In the genomic region with DNA sequence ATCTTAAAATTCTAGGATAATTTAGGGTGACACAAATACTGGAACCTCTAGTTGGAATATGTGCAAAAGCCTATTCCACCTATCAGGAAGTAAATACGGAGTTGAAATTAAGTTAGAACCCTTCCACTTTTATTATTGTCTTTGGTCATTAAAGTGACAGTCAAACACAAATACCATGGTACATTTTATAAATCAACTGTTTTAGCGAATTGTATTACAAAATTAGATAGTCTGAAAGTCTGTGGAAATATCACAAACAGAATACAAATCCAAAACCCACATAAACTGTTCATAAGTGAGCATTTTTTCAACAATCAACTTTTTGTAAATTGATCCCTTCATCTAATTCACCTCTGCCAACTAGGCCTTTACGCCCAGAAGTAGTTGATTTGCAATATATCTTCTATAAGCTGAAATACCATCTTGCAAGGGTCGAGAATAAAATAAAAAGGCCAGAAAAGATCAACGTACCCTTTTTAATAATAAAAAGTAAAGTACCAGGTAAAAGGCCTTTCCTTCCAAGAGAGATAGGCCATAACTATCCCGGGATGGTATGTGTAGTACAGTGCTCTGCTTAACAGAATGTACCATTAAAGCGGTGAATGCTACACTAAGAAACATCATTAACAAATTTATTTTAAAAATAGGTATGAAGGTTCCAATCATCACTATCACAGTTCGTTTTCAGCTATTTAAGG, we compare ENCODE assay signal across 8 cellular contexts. TPM values are rescaled to one million over a fixed set of nuclear protein-coding genes. Genes with fewer than 3 reads are reported as not detected.
A peak's percentile ranks its signal among the peaks of the same experiment; 100 is the strongest.
DNase-seq lines count a peak whose midpoint lies in the region; ATAC-seq, FAIRE-seq and TF ChIP-seq lines count a peak whose summit lies in the region.

No MANE protein-coding gene starts in this region.

- no peaks in the 10 kb centered on the region for H3K27me3 Mint-ChIP-seq in CD4-positive, alpha-beta T cell
- no peaks in the 10 kb centered on the region for H3K27me3 Mint-ChIP-seq in central memory CD8-positive, alpha-beta T cell

- H4K5ac ChIP-seq in IMR-90 (ENCODE audit: low read depth, low read length): no peak overlapping the region

- TF ChIP-seq CTCF in CD4-positive, alpha-beta T cell (IDR thresholded peaks at IDR 0.05): no peak
- TF ChIP-seq CTCF in IMR-90 (conservative IDR thresholded peaks at IDR 0.05; ENCODE audit: low read depth, low read length): no peak

- TF ChIP-seq RAD21 in IMR-90 (IDR thresholded peaks at IDR 0.05; ENCODE audit: low read length): no peak

- peaks cover 15 to 42% of the 10 kb centered on the region in 2 experiments for H3K79me1 ChIP-seq in IMR-90 (ENCODE audit: low read depth in 1 of 2, low read length in 2 of 2)

- peak overlapping the region; percentile 93 for H2AFZ ChIP-seq in IMR-90 (replicated peaks; ENCODE audit: low read length, poor library complexity)

- WGBS in IMR-90 (ENCODE audit: extremely low coverage in 2 of 2, insufficient read length in 1 of 2), 2 experiments: no CpG with 5 or more reads among the region's 8 CpGs
- 0% methylated on average over 1 of the region's 8 CpGs; no CpG with 5 or more reads in 1 of the 2 experiments for WGBS in mesodermal cell (ENCODE audit: insufficient coverage in 2 of 2), 2 experiments

- peak overlapping the region; percentile 95 for H3K27ac Mint-ChIP-seq in CD4-positive, alpha-beta T cell
- H3K27ac Mint-ChIP-seq in central memory CD8-positive, alpha-beta T cell (ENCODE audit: low read depth): peak overlapping the region; percentile 96

- no peak for DNase-seq in CD4-positive, alpha-beta T cell
- peak; percentile 21 for DNase-seq in IMR-90
- DNase-seq in central memory CD8-positive, alpha-beta T cell (ENCODE audit: low spot score in 2 of 2): no peak
- no peak for DNase-seq in urothelium cell line (ENCODE audit: low spot score)
- no peak for DNase-seq in stimulated activated CD4-positive, alpha-beta T cell treated with anti-CD3 and anti-CD28 coated beads, Interleukin-4, amount 100 ng/mL, for 4 hours
- DNase-seq in stimulated activated CD4-positive, alpha-beta T cell treated with anti-CD3 and anti-CD28 coated beads, Interleukin-4, amount 100 ng/mL, for 1 hour: no peak
- DNase-seq in mesenteric fat pad (ENCODE audit: low spot score): no peak

- H2BK20ac ChIP-seq in IMR-90 (ENCODE audit: low read depth, low read length): no peak overlapping the region

- peaks cover 8% of the 10 kb centered on the region for H3K36me3 ChIP-seq in IMR-90 (ENCODE audit: control insufficient read depth, insufficient read depth, low read length)
- H3K36me3 ChIP-seq in mesodermal cell (ENCODE audit: control insufficient read depth, insufficient read depth, low read length): peaks cover 15% of the 10 kb centered on the region

- intact Hi-C loops in CD4-positive, alpha-beta T cell (cut with DNase I, micrococcal nuclease): loop anchor here (2.0 to 5.0 kb wide), 4 partner anchors 43 to 292 kb away; partner anchors contain the start of gene XPO1 (in 2 of the 2)
- intact Hi-C loops in IMR-90 (cut with micrococcal nuclease): loop anchor here (5.0 kb wide), 1 partner anchor 37 kb away; no protein-coding TSS in a partner anchor

- H3K4ac ChIP-seq in IMR-90 (ENCODE audit: low read depth, low read length): peak overlapping the region; percentile 83

- no peak overlapping the region for H2BK15ac ChIP-seq in IMR-90 (ENCODE audit: low read depth, low read length)

- peak overlapping the region; percentile 37 for H3K4me2 ChIP-seq in IMR-90 (ENCODE audit: low read depth, low read length)

- H3K4me3 Mint-ChIP-seq in CD4-positive, alpha-beta T cell: peak overlapping the region; percentile 99
- peak overlapping the region; percentile 93 for H3K4me3 Mint-ChIP-seq in central memory CD8-positive, alpha-beta T cell

- H3K56ac ChIP-seq in IMR-90 (ENCODE audit: extremely low read depth, insufficient read depth, low read length): peak overlapping the region; percentile 51

- H3K4me1 ChIP-seq in IMR-90 (ENCODE audit: control insufficient read depth, insufficient read depth, low read length) (no peaks in the 10 kb centered on the region), mesodermal cell (ENCODE audit: control insufficient read depth, insufficient read depth, low read length, poor library complexity, severe bottlenecking) (peaks cover 11% of the 10 kb centered on the region)

- H3K9ac ChIP-seq in IMR-90 (ENCODE audit: low read depth, low read length): peak overlapping the region; percentile 100

- 0 out of 2 replicates have a peak, but pooled peaks cover 8% of the 10 kb centered on the region for H3K9me1 ChIP-seq in IMR-90 (ENCODE audit: insufficient read depth, low read length)

- TSS peak; percentile 24 for BruUV-seq in IMR-90 (replicated peaks; lab: Mats Ljungman, UMichigan)

- in situ Hi-C loops in IMR-90 (cut with MboI; ENCODE audit: low sequenced_read_pairs): no loop called here

- no peak for ATAC-seq in CD4-positive, alpha-beta T cell (ENCODE audit: poor library complexity)
- no peak for ATAC-seq in IMR-90 (ENCODE audit: low read depth)
- no peak for ATAC-seq in central memory CD8-positive, alpha-beta T cell (replicated peaks; ENCODE audit: extremely low read depth, poor library complexity, severe bottlenecking)

- H3K4me3 ChIP-seq in IMR-90 (ENCODE audit: insufficient read depth, low read depth, low read length) (peak overlapping the region; percentile 77), mesodermal cell (ENCODE audit: extremely low read depth, insufficient read depth, low read length, poor library complexity, severe bottlenecking) (peak overlapping the region; percentile 97)

- peak overlapping the region; percentile 84 for H2BK5ac ChIP-seq in IMR-90 (ENCODE audit: low read depth, low read length, poor library complexity, severe bottlenecking)

- H3K27ac ChIP-seq in CD4-positive, alpha-beta T cell (ENCODE audit: low read depth, low read length): peak overlapping the region; percentile 80
- peak overlapping the region; percentile 96 for H3K27ac ChIP-seq in IMR-90 (ENCODE audit: insufficient read depth, low read length)
- peak overlapping the region; percentile 81 for H3K27ac ChIP-seq in mesodermal cell (ENCODE audit: low read depth, low read length, severe bottlenecking)

- H3K9me3 ChIP-seq in CD4-positive, alpha-beta T cell (ENCODE audit: control insufficient read depth, low read length): no peaks in the 10 kb centered on the region
- H3K9me3 ChIP-seq in IMR-90 (ENCODE audit: control insufficient read depth, insufficient read depth, low read length) (no peaks in the 10 kb centered on the region), mesodermal cell (ENCODE audit: control insufficient read depth, low read length) (no peaks in the 10 kb centered on the region)

- H3K4me1 Mint-ChIP-seq in CD4-positive, alpha-beta T cell (ENCODE audit: low read depth): peaks cover 50% of the 10 kb centered on the region
- H3K4me1 Mint-ChIP-seq in central memory CD8-positive, alpha-beta T cell: peaks cover 13% of the 10 kb centered on the region

- H3K9me3 Mint-ChIP-seq in CD4-positive, alpha-beta T cell: no peaks in the 10 kb centered on the region
- no peaks in the 10 kb centered on the region for H3K9me3 Mint-ChIP-seq in central memory CD8-positive, alpha-beta T cell

- H2AK9ac ChIP-seq in IMR-90 (replicated peaks; ENCODE audit: low read depth, low read length, poor library complexity): peak overlapping the region; percentile 21

- dilution Hi-C loops in IMR-90 (cut with HindIII; ENCODE audit: low sequenced_read_pairs, unreplicated experiment): no loop called here

- CTCF ChIA-PET in CD4-positive, alpha-beta T cell (lab: Charles Lee): interaction anchor here (1.6 kb wide), 1 partner anchor 43 kb away, joined by 6 read pairs; no protein-coding TSS in a partner anchor
- CTCF ChIA-PET in IMR-90 (lab: Yijun Ruan, JAX): interaction anchor here (0.6 kb wide), 1 partner anchor 324 kb away, joined by 3 read pairs; no protein-coding TSS in a partner anchor

- peaks cover 34% of the 10 kb centered on the region for H4K20me1 ChIP-seq in IMR-90 (ENCODE audit: insufficient read depth, low read length)

- POLR2A ChIA-PET in CD4-positive, alpha-beta T cell (lab: Charles Lee): interaction anchor here (0.6 to 4.9 kb wide), 11 partner anchors 11 to 749 kb away, joined by 3 to 53 read pairs (median 4); partner anchors contain the start of gene XPO1
- POLR2A ChIA-PET in IMR-90 (lab: Charles Lee; ENCODE audit: unreplicated experiment): no interaction called here

- H3K18ac ChIP-seq in IMR-90 (ENCODE audit: low read depth, low read length): no peak overlapping the region; the same call in 1 of the 2 replicates

- no peak for FAIRE-seq in urothelium cell line (lab: Jason Lieb, UNC)

- H2BK120ac ChIP-seq in IMR-90 (ENCODE audit: low read depth, low read length): no peak overlapping the region

- no peak for TF ChIP-seq POLR2A in IMR-90 (IDR thresholded peaks at IDR 0.05; ENCODE audit: low read depth, low read length)

- H3K36me3 Mint-ChIP-seq in CD4-positive, alpha-beta T cell (ENCODE audit: low read depth): peaks cover 50% of the 10 kb centered on the region
- H3K36me3 Mint-ChIP-seq in central memory CD8-positive, alpha-beta T cell (ENCODE audit: insufficient read depth): peaks cover 36% of the 10 kb centered on the region

- no peak overlapping the region for H4K91ac ChIP-seq in IMR-90 (ENCODE audit: insufficient read depth, low read depth, low read length)

- H4K8ac ChIP-seq in IMR-90 (ENCODE audit: low read depth in 2 of 2, low read length in 2 of 2): peak overlapping the region; percentile 78 to 89

- peak overlapping the region; percentile 39 for H3K14ac ChIP-seq in IMR-90 (replicated peaks; ENCODE audit: low read depth, low read length)

- H3K27me3 ChIP-seq in CD4-positive, alpha-beta T cell (ENCODE audit: control insufficient read depth, insufficient read depth, low read length): no peaks in the 10 kb centered on the region
- no peaks in the 10 kb centered on the region for H3K27me3 ChIP-seq in IMR-90 (ENCODE audit: control insufficient read depth, insufficient read depth, low read length)

- H3K23ac ChIP-seq in IMR-90 (ENCODE audit: low read depth, low read length): peak overlapping the region; percentile 91; the same call in 1 of the 2 replicates

- H2AK5ac ChIP-seq in IMR-90 (ENCODE audit: low read depth, low read length): 0 out of 2 replicates have a peak overlapping the region, but pooled peaks have one; percentile 49

TF ChIP-seq in IMR-90, 13 proteins besides CTCF, POLR2A, EP300 and RAD21 (continues in another document):
- TF ChIP-seq CHD1 (IDR thresholded peaks at IDR 0.05; ENCODE audit: low read depth, low read length) (no peak), NFE2L2 (IDR thresholded peaks at IDR 0.05; ENCODE audit: low read depth, low read length) (no peak), RCOR1 (IDR thresholded peaks at IDR 0.05; ENCODE audit: insufficient replicate concordance, low read length) (no peak)

RNA-seq across cellular contexts. Expression of gene USP34, which starts 1.3 kb away (rescaled TPM):
- total RNA-seq in CD4-positive, alpha-beta T cell: 100 to 1,000 TPM; 137 to 138 TPM
- total RNA-seq in IMR-90 (2012; rRNA removed): 128 and 139 TPM in 2 replicates
- polyA plus RNA-seq in IMR-90 (2012; rRNA removed): 28.6 and 34.7 TPM in 2 replicates
- polyA plus RNA-seq in IMR-90 (2012; cell fraction: cytosol; rRNA removed): 8.1 and 25.3 TPM in 2 replicates
- polyA plus RNA-seq in IMR-90 (2012; cell fraction: nucleus; rRNA removed; ENCODE audit: low replicate concordance): 15.4 and 130 TPM in 2 replicates
- polyA plus RNA-seq in mesodermal cell (2013, experiment 1 of 2): 64.8 TPM
- polyA plus RNA-seq in mesodermal cell (2013, experiment 2 of 2): 66.9 TPM
- 96.9 TPM for total RNA-seq in mesenteric fat pad
